Comparison of ENCODE assay signal across 22 cellular contexts in genomic region chr18:63002803-63003445, GRCh38.
"Had no signal": no experiment of that assay in that cellular context is flagged by ENCODE, and none has a peak within 500 bp of the region (broad histone marks: within the 10 kb centered on the region; RNA-seq: fewer than 3 reads in every experiment).

No MANE protein-coding gene starts in this region.

- H3K79me2 ChIP-seq: parathyroid adenoma had no signal

- H3K9ac ChIP-seq: parathyroid adenoma had no signal

- H3K4me1 ChIP-seq: parathyroid adenoma, prostate gland, stomach, transverse colon had no signal

- ATAC-seq: heart left ventricle; natural killer cell treated with Interleukin-12 subunit alpha and Interleukin-12 subunit beta and Interleukin-15 and Interleukin-18, amount 100 ng/mL, for 72 hours; right lobe of liver; stimulated activated naive B cell treated with anti-CD40 and anti-IgM and Interleukin-4, amounts not matched to agents 10 μg/mL and 1 μg/mL and 100 μg/mL, for 72 hours had no signal

- H3K9me3 ChIP-seq: heart left ventricle, prostate gland, right lobe of liver, stomach, thoracic aorta, transverse colon had no signal

- H3K4me3 ChIP-seq: coronary artery, heart left ventricle, prostate gland, right lobe of liver, stomach, thoracic aorta, transverse colon had no signal

- H3K36me3 ChIP-seq: heart left ventricle, prostate gland, right lobe of liver, stomach, thoracic aorta, transverse colon had no signal

- H3K27me3 ChIP-seq: heart left ventricle, right lobe of liver, stomach, transverse colon had no signal

- H2AFZ ChIP-seq: parathyroid adenoma had no signal

- H3K27ac ChIP-seq: coronary artery, heart left ventricle, parathyroid adenoma, prostate gland, right lobe of liver, stomach, thoracic aorta, transverse colon had no signal

- FAIRE-seq: endothelial cell of umbilical vein, frontal cortex, islet of Langerhans had no signal

- DNase-seq: effector CD4-positive, alpha-beta T cell; endodermal cell; erythroblast; heart left ventricle; hypothalamus; kidney glomerular epithelial cell; occipital lobe; right lobe of liver; stimulated activated CD4-positive, alpha-beta T cell treated with anti-CD3 and anti-CD28 coated beads, Interleukin-2, amount 100 ng/mL, for 24 hours; stimulated activated CD4-positive, alpha-beta T cell treated with anti-CD3 and anti-CD28 coated beads, Interleukin-4, amount 100 ng/mL, for 4 hours; stimulated activated naive B cell treated with anti-CD40 and anti-IgM and Interleukin-4, amounts not matched to agents 10 μg/mL and 1 μg/mL and 100 μg/mL, for 72 hours; stomach; substantia nigra; transverse colon had no signal
